In the genomic region with DNA sequence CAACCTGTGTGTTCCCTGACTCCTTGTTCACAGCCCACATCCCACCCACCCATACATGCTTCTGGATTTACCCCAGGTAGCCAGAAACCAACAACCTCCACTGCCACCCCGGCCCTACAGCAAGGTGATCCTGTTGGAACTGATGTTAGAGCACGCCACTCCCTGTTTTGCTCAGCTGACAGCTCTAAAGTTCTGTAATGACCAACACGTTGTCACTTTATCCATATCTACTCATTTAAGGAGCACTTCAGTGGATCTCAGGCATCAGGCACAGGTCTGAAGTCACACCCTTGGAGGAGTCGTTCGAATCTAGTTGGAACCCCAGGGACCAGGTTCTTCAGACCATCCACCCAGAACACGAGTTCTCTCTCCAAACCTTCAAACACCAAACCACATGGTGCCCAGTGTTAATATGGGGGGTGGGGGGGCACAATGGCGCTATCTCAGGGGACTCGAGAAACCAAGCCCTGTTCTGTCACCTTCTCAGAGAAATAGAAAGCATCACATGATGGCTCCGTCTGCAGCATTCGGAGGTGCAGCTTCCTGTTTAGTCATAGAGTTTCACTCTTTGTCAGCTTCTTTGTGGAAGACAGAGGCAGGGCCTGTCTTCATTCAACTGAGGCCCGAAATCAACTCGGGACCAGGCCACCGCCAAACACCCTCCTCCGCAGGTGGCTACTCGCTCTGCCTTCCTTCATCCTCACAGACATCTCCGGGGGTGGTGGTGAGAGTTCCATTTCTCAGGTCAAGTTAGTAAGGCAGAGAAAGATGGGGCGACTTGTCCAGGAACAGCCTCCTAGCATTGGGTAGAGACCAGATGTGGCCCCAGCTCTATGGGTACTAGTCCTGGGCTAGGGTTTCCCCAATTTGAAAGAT, we compare ENCODE assay signal across 8 cellular contexts.
DNase-seq lines count a peak whose midpoint lies in the region; ATAC-seq and TF ChIP-seq lines count a peak whose summit lies in the region.

No MANE protein-coding gene starts in this region.

- no peak overlapping the region for H3K27ac Mint-ChIP-seq in type B pancreatic cell

- H3K36me3 Mint-ChIP-seq in type B pancreatic cell = no peaks in the 10 kb centered on the region

- H3K27me3 Mint-ChIP-seq in type B pancreatic cell = no peaks in the 10 kb centered on the region

- H3K4me3 Mint-ChIP-seq in type B pancreatic cell = no peak overlapping the region

- DNase-seq in activated CD4-positive, CD25-positive, alpha-beta regulatory T cell treated with anti-CD3 and anti-CD28 coated beads, Interleukin-2, amount 50 U/mL, for 72 hours = peak; percentile 63
- peak; percentile 73 for DNase-seq in stimulated activated naive CD4-positive, alpha-beta T cell treated with Interleukin-2 at 50 U/mL for 16 hours (lab: John Stamatoyannopoulos, UW)
- DNase-seq in DMS153 (lab: John Stamatoyannopoulos, UW) (no peak), type B pancreatic cell (ENCODE audit: extremely low spot score, unreplicated experiment) (no peak), kidney glomerular epithelial cell (lab: John Stamatoyannopoulos, UW) (no peak)

- ATAC-seq in HG03060 (IDR thresholded peaks at IDR 0.05; ENCODE audit: low read depth, unreplicated experiment) (peak; percentile 80), esophagus mucosa (peak; percentile 40)

- H3K9me3 Mint-ChIP-seq in type B pancreatic cell = no peaks in the 10 kb centered on the region

- in situ Hi-C loops in GM18951 (cut with MboI; ENCODE audit: low sequenced_read_pairs, unreplicated experiment) = no loop called here

- peaks cover 9% of the 10 kb centered on the region for H3K4me1 Mint-ChIP-seq in type B pancreatic cell (ENCODE audit: unreplicated experiment)

- peak; percentile 53 for TF ChIP-seq POLR2A in GM18951 (IDR thresholded peaks at IDR 0.05; ENCODE audit: extremely low read depth, insufficient read depth, insufficient read length)

- no peak for TF ChIP-seq CTCF in type B pancreatic cell (conservative IDR thresholded peaks at IDR 0.05)

Comparison
In these comparisons a context has a peak if more than half of its experiments do, and no peak if none do; other contexts are left out.
1. DNase-seq: peak in activated CD4-positive, CD25-positive, alpha-beta regulatory T cell treated with anti-CD3 and anti-CD28 coated beads, Interleukin-2, amount 50 U/mL, for 72 hours (single experiment) and stimulated activated naive CD4-positive, alpha-beta T cell treated with Interleukin-2 at 50 U/mL for 16 hours (single experiment); none in DMS153 (single experiment), type B pancreatic cell (single experiment) and kidney glomerular epithelial cell (single experiment).